In the genomic region with DNA sequence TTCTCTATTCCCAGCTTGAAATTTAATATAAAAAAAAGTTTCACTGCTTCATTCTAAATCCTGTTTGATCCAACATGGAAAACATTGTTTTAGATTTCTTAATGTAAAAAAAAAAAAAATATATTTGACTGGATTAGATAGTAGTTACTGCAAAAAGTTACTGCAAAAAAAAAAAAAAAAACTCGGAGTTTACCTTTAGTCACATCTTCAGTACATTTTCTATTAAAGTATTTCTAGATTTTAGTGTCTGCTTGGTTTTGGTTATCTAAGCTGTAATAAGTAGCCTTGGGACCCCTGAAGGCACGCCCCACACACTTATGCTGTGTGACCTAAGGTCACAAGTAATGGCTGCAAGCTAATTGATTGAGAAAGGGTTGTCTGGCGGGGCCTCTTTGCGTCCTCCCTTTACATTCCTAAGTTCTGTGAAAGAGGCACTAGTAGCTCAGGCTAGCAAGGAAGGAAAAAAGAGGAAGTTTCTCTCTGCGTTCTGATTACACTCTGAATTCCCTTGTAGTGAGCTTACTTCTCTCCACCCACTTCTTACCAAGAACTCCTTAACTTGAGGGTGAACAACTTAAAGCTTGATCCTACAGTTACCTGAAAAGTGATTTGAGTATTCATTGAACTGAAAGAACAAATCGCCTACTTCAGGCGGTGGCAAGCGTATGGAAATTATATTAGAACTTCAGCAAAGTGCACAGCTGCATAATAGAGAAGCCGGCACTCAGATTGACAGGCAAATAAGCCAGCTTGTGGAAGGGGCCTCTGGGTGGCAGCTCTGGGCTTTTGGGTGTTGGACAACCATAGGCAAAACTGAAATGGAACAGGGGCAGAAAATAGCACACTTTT, we compare ENCODE assay signal across 2 cellular contexts.
TF ChIP-seq lines count a peak whose summit lies in the region.

No MANE protein-coding gene starts in this region.

TF ChIP-seq in HEK293T, 16 proteins besides CTCF, POLR2A, EP300 and RAD21:
- TF ChIP-seq SP1 (IDR thresholded peaks at IDR 0.05): no peak
- no peak for TF ChIP-seq ELF4 (IDR thresholded peaks at IDR 0.05)
- TF ChIP-seq NFRKB (IDR thresholded peaks at IDR 0.05): no peak
- TF ChIP-seq ZNF384 (IDR thresholded peaks at IDR 0.05): peak; percentile 82
- TF ChIP-seq CTBP1 (IDR thresholded peaks at IDR 0.05; ENCODE audit: borderline replicate concordance): no peak
- no peak for TF ChIP-seq FOXM1 (IDR thresholded peaks at IDR 0.05; ENCODE audit: borderline replicate concordance)
- no peak for TF ChIP-seq ARNT (IDR thresholded peaks at IDR 0.05)
- TF ChIP-seq BHLHE40 (IDR thresholded peaks at IDR 0.05; ENCODE audit: borderline replicate concordance): no peak
- TF ChIP-seq, protein P1, sequence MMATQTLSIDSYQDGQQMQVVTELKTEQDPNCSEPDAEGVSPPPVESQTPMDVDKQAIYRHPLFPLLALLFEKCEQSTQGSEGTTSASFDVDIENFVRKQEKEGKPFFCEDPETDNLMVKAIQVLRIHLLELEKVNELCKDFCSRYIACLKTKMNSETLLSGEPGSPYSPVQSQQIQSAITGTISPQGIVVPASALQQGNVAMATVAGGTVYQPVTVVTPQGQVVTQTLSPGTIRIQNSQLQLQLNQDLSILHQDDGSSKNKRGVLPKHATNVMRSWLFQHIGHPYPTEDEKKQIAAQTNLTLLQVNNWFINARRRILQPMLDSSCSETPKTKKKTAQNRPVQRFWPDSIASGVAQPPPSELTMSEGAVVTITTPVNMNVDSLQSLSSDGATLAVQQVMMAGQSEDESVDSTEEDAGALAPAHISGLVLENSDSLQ (IDR thresholded peaks at IDR 0.05): peak; percentile 96
- no peak for TF ChIP-seq FOXA1 (IDR thresholded peaks at IDR 0.05)

TF ChIP-seq in H1, 55 proteins besides CTCF, POLR2A, EP300 and RAD21:
- TF ChIP-seq YY1 (IDR thresholded peaks at IDR 0.05; ENCODE audit: low read depth, low read length) (0 out of 2 replicates have a peak, but pooled peaks have one; percentile 44), ASH2L (IDR thresholded peaks at IDR 0.05; ENCODE audit: low read length) (peak; percentile 36), SP1 (IDR thresholded peaks at IDR 0.05; ENCODE audit: low read depth, low read length) (0 out of 2 replicates have a peak, but pooled peaks have one; percentile 23), BCL11A (IDR thresholded peaks at IDR 0.05; ENCODE audit: low read depth in 2 of 2, low read length in 2 of 2) (no peak)
- TF ChIP-seq, protein P2, sequence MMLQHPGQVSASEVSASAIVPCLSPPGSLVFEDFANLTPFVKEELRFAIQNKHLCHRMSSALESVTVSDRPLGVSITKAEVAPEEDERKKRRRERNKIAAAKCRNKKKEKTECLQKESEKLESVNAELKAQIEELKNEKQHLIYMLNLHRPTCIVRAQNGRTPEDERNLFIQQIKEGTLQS (IDR thresholded peaks at IDR 0.05; ENCODE audit: insufficient read depth, low read depth, low read length): no peak
